Comparison of ENCODE assay signal across 10 cellular contexts in genomic region chr17:80795737-80796136, GRCh38.
A peak's percentile ranks its signal among the peaks of the same experiment; 100 is the strongest.
DNase-seq lines count a peak whose midpoint lies in the region; ATAC-seq, FAIRE-seq and TF ChIP-seq lines count a peak whose summit lies in the region.
"Had no signal": no experiment of that assay in that cellular context is flagged by ENCODE, and none has a peak within 500 bp of the region (broad histone marks: within the 10 kb centered on the region; RNA-seq: fewer than 3 reads in every experiment).

No MANE protein-coding gene starts in this region.

- no peak for DNase-seq in activated T-cell treated with anti-CD3 and anti-CD28 coated beads, Interleukin-2, amount 50 U/mL, for 72 hours
- DNase-seq in activated T-cell treated with anti-CD3 and anti-CD28 coated beads for 4 hours (no peak), choroid plexus epithelial cell (ENCODE audit: low read depth) (peak; percentile 15), HepG2 (ENCODE audit: low spot score) (no peak), testis (peak; percentile 88), NCI-H2196 treated with DMSO at 0.1 percent for 48 hours (lab: John Stamatoyannopoulos, UW; ENCODE audit: unreplicated experiment) (no peak)
- DNase-seq: AML-193 had no signal

- H3K27me3 Mint-ChIP-seq in activated T-cell treated with anti-CD3 and anti-CD28 coated beads, Interleukin-2, amount 50 U/mL, for 72 hours (ENCODE audit: low read depth), result no peaks in the 10 kb centered on the region
- H3K27me3 Mint-ChIP-seq: stimulated activated naive CD8-positive, alpha-beta T cell treated with anti-CD3 and anti-CD28 coated beads, Interleukin-15, Interleukin-2, amounts not matched to agents 100 ng/mL and 50 ng/mL, for 24 hours had no signal

- H3K27me3 ChIP-seq in HepG2 (ENCODE audit: control insufficient read depth in 1 of 2, insufficient read depth in 2 of 2, low read length in 2 of 2), result no peaks in the 10 kb centered on the region
- no peaks in the 10 kb centered on the region for H3K27me3 ChIP-seq in testis

- peaks cover 19% of the 10 kb centered on the region for H3K4me1 ChIP-seq in HepG2 (ENCODE audit: insufficient read depth, low read length)
- no peaks in the 10 kb centered on the region for H3K4me1 ChIP-seq in testis

- no peak for ATAC-seq in activated T-cell treated with anti-CD3 and anti-CD28 coated beads, Interleukin-2, amount 50 U/mL, for 72 hours (replicated peaks in 1 of 2)
- ATAC-seq in HepG2 (no peak), GM21576 (IDR thresholded peaks at IDR 0.05; ENCODE audit: unreplicated experiment) (no peak), HG03520 (IDR thresholded peaks at IDR 0.05; ENCODE audit: unreplicated experiment) (no peak)

- H3K9me3 ChIP-seq in HepG2 (ENCODE audit: low read length) (no peaks in the 10 kb centered on the region), testis (no peaks in the 10 kb centered on the region)

- intact Hi-C loops in HepG2 (cut with micrococcal nuclease; ENCODE audit: unreplicated experiment), result no loop called here
- intact Hi-C loops in testis (cut with DNase I; ENCODE audit: low total_unique reads), result no loop called here

- TF ChIP-seq RAD21 in HepG2 (CRISPR knock-in tag; IDR thresholded peaks at IDR 0.05), result no peak

- CTCF ChIA-PET in HepG2 (lab: Yijun Ruan, JAX; ENCODE audit: low intra/inter-chr PET ratio, low total read pairs), result no interaction called here

- no peak overlapping the region for H3K4me2 ChIP-seq in HepG2 (ENCODE audit: low read depth, low read length)

- no peak overlapping the region for H3K4me3 Mint-ChIP-seq in activated T-cell treated with anti-CD3 and anti-CD28 coated beads, Interleukin-2, amount 50 U/mL, for 72 hours
- H3K4me3 Mint-ChIP-seq: stimulated activated naive CD8-positive, alpha-beta T cell treated with anti-CD3 and anti-CD28 coated beads, Interleukin-15, Interleukin-2, amounts not matched to agents 100 ng/mL and 50 ng/mL, for 24 hours had no signal

- no peaks in the 10 kb centered on the region for H3K9me3 Mint-ChIP-seq in activated T-cell treated with anti-CD3 and anti-CD28 coated beads, Interleukin-2, amount 50 U/mL, for 72 hours
- H3K9me3 Mint-ChIP-seq: stimulated activated naive CD8-positive, alpha-beta T cell treated with anti-CD3 and anti-CD28 coated beads, Interleukin-15, Interleukin-2, amounts not matched to agents 100 ng/mL and 50 ng/mL, for 24 hours had no signal

- WGBS in HepG2 (ENCODE audit: low lambda C conversion rate), result 97% methylated on average over 14 of the region's 14 CpGs
- WGBS in testis, 2 donors, result 44 to 49% methylated on average over 11 to 14 of the region's 14 CpGs

- no peak overlapping the region for H2AFZ ChIP-seq in HepG2 (ENCODE audit: low read length)

- H3K27ac Mint-ChIP-seq in activated T-cell treated with anti-CD3 and anti-CD28 coated beads, Interleukin-2, amount 50 U/mL, for 72 hours, result peak overlapping the region; percentile 55

- no peaks in the 10 kb centered on the region for H4K20me1 ChIP-seq in HepG2 (ENCODE audit: insufficient read depth, low read length)

- TF ChIP-seq POLR2A in HepG2 (IDR thresholded peaks at IDR 0.05; ENCODE audit: insufficient read depth in 1 of 2, low read depth in 2 of 2, low read length in 2 of 2) (no peak), testis (IDR thresholded peaks at IDR 0.05) (no peak)

- H3K4me3 ChIP-seq in choroid plexus epithelial cell (ENCODE audit: low read depth, low read length), result no peak overlapping the region
- H3K4me3 ChIP-seq in HepG2 (replicated peaks in 1 of 3; ENCODE audit: insufficient read depth in 1 of 3, low read depth in 2 of 3, low read length in 3 of 3), result no peak overlapping the region
- H3K4me3 ChIP-seq in testis, result no peak overlapping the region

- H3K27ac ChIP-seq in HepG2 (ENCODE audit: extremely low read length, insufficient read depth, low read length), result no peak overlapping the region
- H3K27ac ChIP-seq in testis, result no peak overlapping the region

- no peak for FAIRE-seq in HepG2 (lab: Jason Lieb, UNC)

- H3K9ac ChIP-seq in HepG2 (ENCODE audit: insufficient read depth, low read depth, low read length), result no peak overlapping the region

- TF ChIP-seq CTCF in choroid plexus epithelial cell (conservative IDR thresholded peaks at IDR 0.05; ENCODE audit: low read depth, low read length), result no peak
- TF ChIP-seq CTCF in HepG2 (CRISPR knock-in tag; IDR thresholded peaks at IDR 0.05), result no peak
- TF ChIP-seq CTCF in testis (IDR thresholded peaks at IDR 0.05), result no peak

- peaks cover 52% of the 10 kb centered on the region for H3K4me1 Mint-ChIP-seq in activated T-cell treated with anti-CD3 and anti-CD28 coated beads, Interleukin-2, amount 50 U/mL, for 72 hours (ENCODE audit: low read depth)

- H3K36me3 ChIP-seq in HepG2 (replicated peaks in 1 of 2; ENCODE audit: control insufficient read depth in 1 of 2, insufficient read depth in 2 of 2, low read length in 2 of 2) (peaks cover 16 to 41% of the 10 kb centered on the region in 2 experiments; a peak in 3 of 5 replicates), testis (ENCODE audit: low read depth, missing control alignments) (no peaks in the 10 kb centered on the region)

- POLR2A ChIA-PET in HepG2 (lab: Yijun Ruan, JAX), result no interaction called here

- peaks cover 2 to 23% of the 10 kb centered on the region in 2 donors for H3K36me3 Mint-ChIP-seq in activated T-cell treated with anti-CD3 and anti-CD28 coated beads, Interleukin-2, amount 50 U/mL, for 72 hours (ENCODE audit: insufficient read depth in 2 of 2)

- H3K79me2 ChIP-seq in HepG2 (ENCODE audit: insufficient read depth, low read length), result no peaks in the 10 kb centered on the region

- in situ Hi-C loops in HepG2 (cut with HindIII; ENCODE audit: extremely low pct_ligation_motif_present, low pct_unique_long_range_greater_than_20kb), result no loop called here

- TF ChIP-seq EP300 in HepG2 (IDR thresholded peaks at IDR 0.05; ENCODE audit: low read depth in 2 of 2, low read length in 2 of 2) (no peak), HepG2 (CRISPR knock-in tag; IDR thresholded peaks at IDR 0.05; ENCODE audit: borderline replicate concordance) (no peak)

- BruUV-seq in HepG2 (replicated peaks; lab: Mats Ljungman, UMichigan), result no TSS peak

TF ChIP-seq in HepG2, 621 proteins besides CTCF, POLR2A, EP300 and RAD21:
- TF ChIP-seq NR3C1 (CRISPR knock-in tag; IDR thresholded peaks at IDR 0.05) (no peak), MAFK (conservative IDR thresholded peaks at IDR 0.05 in 1 of 2, IDR thresholded peaks at IDR 0.05 in 1 of 2; ENCODE audit: low read length in 2 of 2) (peak in 1 of 2 experiments; percentile 21; a peak in 1 of 4 replicates), AGO2 (optimal IDR thresholded peaks at IDR 0.05; ENCODE audit: low read depth, low read length) (peak; percentile 36), PAF1 (CRISPR knock-in tag; IDR thresholded peaks at IDR 0.05) (no peak), ZBTB33 (CRISPR knock-in tag; IDR thresholded peaks at IDR 0.05) (peak; percentile 76), ZNF768 (CRISPR knock-in tag; IDR thresholded peaks at IDR 0.05) (0 out of 2 replicates have a peak, but pooled peaks have one; percentile 12), MAFF (IDR thresholded peaks at IDR 0.05; ENCODE audit: low read depth, low read length) (peak; percentile 14; the same call in 1 of the 2 replicates)

Comparison
In these comparisons a context has a peak if more than half of its experiments do, and no peak if none do; other contexts are left out.
1. DNase-seq: peak in choroid plexus epithelial cell (single experiment) and testis (single experiment); none in activated T-cell treated with anti-CD3 and anti-CD28 coated beads, Interleukin-2, amount 50 U/mL, for 72 hours (0 of 2), activated T-cell treated with anti-CD3 and anti-CD28 coated beads for 4 hours (single experiment), HepG2 (single experiment) and NCI-H2196 treated with DMSO at 0.1 percent for 48 hours (single experiment).